Comparison of ENCODE assay signal across 1 cellular context in genomic region chr4:40187386-40187913, GRCh38.
A peak's percentile ranks its signal among the peaks of the same experiment; 100 is the strongest.
TF ChIP-seq lines count a peak whose summit lies in the region.

No MANE protein-coding gene starts in this region.

TF ChIP-seq in K562, 482 proteins besides CTCF, POLR2A, EP300 and RAD21:
- no peak for TF ChIP-seq TRIM24 (IDR thresholded peaks at IDR 0.05)
- TF ChIP-seq ZNF121 (CRISPR knock-in tag; conservative IDR thresholded peaks at IDR 0.05), result peak; percentile 48
- TF ChIP-seq RBM25 (IDR thresholded peaks at IDR 0.05; ENCODE audit: low read depth, low read length, severe bottlenecking), result peak; percentile 34
